Comparison of ENCODE assay signal across 19 cellular contexts in genomic region chr13:55816976-55817601, GRCh38.
DNase-seq lines count a peak whose midpoint lies in the region; ATAC-seq, FAIRE-seq and TF ChIP-seq lines count a peak whose summit lies in the region.
"Had no signal": no experiment of that assay in that cellular context is flagged by ENCODE, and none has a peak within 500 bp of the region (broad histone marks: within the 10 kb centered on the region; RNA-seq: fewer than 3 reads in every experiment).

No MANE protein-coding gene starts in this region.

- H3K9me3 ChIP-seq in liver (ENCODE audit: control insufficient read depth in 4 of 4, low read length in 3 of 4), result no peaks in the 10 kb centered on the region
- H3K9me3 ChIP-seq in HepG2 (ENCODE audit: low read length), result peaks cover 42% of the 10 kb centered on the region
- H3K9me3 ChIP-seq in MG63, result no peaks in the 10 kb centered on the region
- H3K9me3 ChIP-seq: BLaER1 had no signal

- FAIRE-seq in HepG2 (lab: Jason Lieb, UNC), result no peak

- no TSS peak for BruUV-seq in HepG2 (replicated peaks; lab: Mats Ljungman, UMichigan)

- H3K4me2 ChIP-seq in HepG2 (ENCODE audit: low read depth, low read length), result no peak overlapping the region
- H3K4me2 ChIP-seq: BLaER1, PC-9 had no signal

- DNase-seq in HepG2 (ENCODE audit: low spot score), result no peak
- peak; percentile 84 for DNase-seq in NCI-H146 (lab: John Stamatoyannopoulos, UW)
- peak; percentile 91 for DNase-seq in NCI-H748 treated with DMSO at 0.1 percent for 48 hours (lab: John Stamatoyannopoulos, UW)
- DNase-seq in MG63, result no peak
- DNase-seq: CD4-positive, alpha-beta T cell; COR-L47; GM23248; H9; HFFc6; KBM-7; NCI-H1105 treated with DMSO at 0.1 percent for 48 hours; NCI-H1930; PC-9; RPMI8226; T1000 had no signal

- in situ Hi-C loops in HepG2 (cut with HindIII; ENCODE audit: extremely low pct_ligation_motif_present, low pct_unique_long_range_greater_than_20kb), result no loop called here

- no peak overlapping the region for H3K9ac ChIP-seq in liver (ENCODE audit: low read depth in 1 of 2, low read length in 2 of 2)
- H3K9ac ChIP-seq in HepG2 (ENCODE audit: insufficient read depth, low read depth, low read length), result no peak overlapping the region
- H3K9ac ChIP-seq: BLaER1, GM23248 had no signal

- POLR2A ChIA-PET in HepG2 (lab: Yijun Ruan, JAX), result no interaction called here

- intact Hi-C loops in HepG2 (cut with micrococcal nuclease; ENCODE audit: unreplicated experiment), result no loop called here

- no peak for TF ChIP-seq POLR2A in HepG2 (IDR thresholded peaks at IDR 0.05; ENCODE audit: insufficient read depth in 1 of 2, low read depth in 2 of 2, low read length in 2 of 2)

- H3K27ac ChIP-seq in liver (ENCODE audit: low read depth in 1 of 2, low read length in 2 of 2) (peak overlapping the region; percentile 14 to 36), HepG2 (ENCODE audit: extremely low read length, insufficient read depth, low read length) (no peak overlapping the region)
- H3K27ac ChIP-seq: BLaER1, GM23248, PC-9 had no signal

- TF ChIP-seq RAD21 in liver (IDR thresholded peaks at IDR 0.05) (peak; percentile 25 to 27), HepG2 (CRISPR knock-in tag; IDR thresholded peaks at IDR 0.05) (no peak)

- no peaks in the 10 kb centered on the region for H4K20me1 ChIP-seq in HepG2 (ENCODE audit: insufficient read depth, low read length)
- H4K20me1 ChIP-seq: BLaER1 had no signal

- no peak overlapping the region for H2AFZ ChIP-seq in HepG2 (ENCODE audit: low read length)
- H2AFZ ChIP-seq: GM23248, PC-9 had no signal

- TF ChIP-seq EP300 in HepG2 (IDR thresholded peaks at IDR 0.05; ENCODE audit: low read depth in 2 of 2, low read length in 2 of 2) (no peak), HepG2 (CRISPR knock-in tag; IDR thresholded peaks at IDR 0.05; ENCODE audit: borderline replicate concordance) (no peak)

- ATAC-seq in HepG2, result no peak
- ATAC-seq in GM19463 (IDR thresholded peaks at IDR 0.05; ENCODE audit: unreplicated experiment), result no peak
- ATAC-seq in GM19328 (IDR thresholded peaks at IDR 0.05; ENCODE audit: unreplicated experiment), result no peak

- H3K27me3 ChIP-seq in liver (ENCODE audit: control insufficient read depth in 4 of 4, insufficient read depth in 4 of 4, low read length in 3 of 4) (no peaks in the 10 kb centered on the region), HepG2 (ENCODE audit: control insufficient read depth in 1 of 2, insufficient read depth in 2 of 2, low read length in 2 of 2) (no peaks in the 10 kb centered on the region), MG63 (no peaks in the 10 kb centered on the region)
- H3K27me3 ChIP-seq: BLaER1 had no signal

- no peaks in the 10 kb centered on the region for H3K79me2 ChIP-seq in HepG2 (ENCODE audit: insufficient read depth, low read length)

- 35% methylated on average over 1 of the region's 1 CpG for WGBS in liver
- WGBS in HepG2 (ENCODE audit: low lambda C conversion rate), result 0% methylated on average over 1 of the region's 1 CpG

- TF ChIP-seq CTCF in liver (IDR thresholded peaks at IDR 0.05; ENCODE audit: low read depth, low read length, missing input control) (no peak), HepG2 (CRISPR knock-in tag; IDR thresholded peaks at IDR 0.05) (no peak)

- H3K36me3 ChIP-seq in liver (ENCODE audit: control insufficient read depth in 4 of 4, insufficient read depth in 3 of 4, low read depth in 1 of 4, low read length in 3 of 4), result no peaks in the 10 kb centered on the region
- no peaks in the 10 kb centered on the region for H3K36me3 ChIP-seq in HepG2 (replicated peaks in 1 of 2; ENCODE audit: control insufficient read depth in 1 of 2, insufficient read depth in 2 of 2, low read length in 2 of 2)
- no peaks in the 10 kb centered on the region for H3K36me3 ChIP-seq in MG63
- H3K36me3 ChIP-seq: BLaER1 had no signal

- CTCF ChIA-PET in HepG2 (lab: Yijun Ruan, JAX; ENCODE audit: low intra/inter-chr PET ratio, low total read pairs), result no interaction called here

- peaks cover 3 to 26% (median 14%) of the 10 kb centered on the region in 4 donors for H3K4me1 ChIP-seq in liver (ENCODE audit: control insufficient read depth in 4 of 4, insufficient read depth in 4 of 4, low read length in 3 of 4)
- H3K4me1 ChIP-seq in HepG2 (ENCODE audit: insufficient read depth, low read length), result no peaks in the 10 kb centered on the region
- H3K4me1 ChIP-seq: BLaER1 had no signal

- H3K4me3 ChIP-seq in liver (ENCODE audit: low read depth in 1 of 3, low read length in 3 of 3) (no peak overlapping the region), HepG2 (replicated peaks in 1 of 3; ENCODE audit: insufficient read depth in 1 of 3, low read depth in 2 of 3, low read length in 3 of 3) (no peak overlapping the region), MG63 (no peak overlapping the region)
- H3K4me3 ChIP-seq: BLaER1, GM23248, PC-9 had no signal

TF ChIP-seq in liver, 16 proteins besides CTCF, POLR2A, EP300 and RAD21 (continues in another document):
- peak; percentile 45 to 49 for TF ChIP-seq RXRA (IDR thresholded peaks at IDR 0.05)
- TF ChIP-seq FOXA1 (IDR thresholded peaks at IDR 0.05), result peak; percentile 45
- TF ChIP-seq YY1 (IDR thresholded peaks at IDR 0.05), result peak; percentile 90
- TF ChIP-seq HNF4A (conservative IDR thresholded peaks at IDR 0.05), result peak in 1 of 2 donors; percentile 45
- TF ChIP-seq SP1 (IDR thresholded peaks at IDR 0.05), result peak; percentile 83
- TF ChIP-seq FOXA2 (IDR thresholded peaks at IDR 0.05), result peak; percentile 24
- peak; percentile 13 to 39 for TF ChIP-seq JUND (IDR thresholded peaks at IDR 0.05)
- no peak for TF ChIP-seq EGR1 (IDR thresholded peaks at IDR 0.05; ENCODE audit: low read depth in 2 of 2)
- TF ChIP-seq, protein P1, sequence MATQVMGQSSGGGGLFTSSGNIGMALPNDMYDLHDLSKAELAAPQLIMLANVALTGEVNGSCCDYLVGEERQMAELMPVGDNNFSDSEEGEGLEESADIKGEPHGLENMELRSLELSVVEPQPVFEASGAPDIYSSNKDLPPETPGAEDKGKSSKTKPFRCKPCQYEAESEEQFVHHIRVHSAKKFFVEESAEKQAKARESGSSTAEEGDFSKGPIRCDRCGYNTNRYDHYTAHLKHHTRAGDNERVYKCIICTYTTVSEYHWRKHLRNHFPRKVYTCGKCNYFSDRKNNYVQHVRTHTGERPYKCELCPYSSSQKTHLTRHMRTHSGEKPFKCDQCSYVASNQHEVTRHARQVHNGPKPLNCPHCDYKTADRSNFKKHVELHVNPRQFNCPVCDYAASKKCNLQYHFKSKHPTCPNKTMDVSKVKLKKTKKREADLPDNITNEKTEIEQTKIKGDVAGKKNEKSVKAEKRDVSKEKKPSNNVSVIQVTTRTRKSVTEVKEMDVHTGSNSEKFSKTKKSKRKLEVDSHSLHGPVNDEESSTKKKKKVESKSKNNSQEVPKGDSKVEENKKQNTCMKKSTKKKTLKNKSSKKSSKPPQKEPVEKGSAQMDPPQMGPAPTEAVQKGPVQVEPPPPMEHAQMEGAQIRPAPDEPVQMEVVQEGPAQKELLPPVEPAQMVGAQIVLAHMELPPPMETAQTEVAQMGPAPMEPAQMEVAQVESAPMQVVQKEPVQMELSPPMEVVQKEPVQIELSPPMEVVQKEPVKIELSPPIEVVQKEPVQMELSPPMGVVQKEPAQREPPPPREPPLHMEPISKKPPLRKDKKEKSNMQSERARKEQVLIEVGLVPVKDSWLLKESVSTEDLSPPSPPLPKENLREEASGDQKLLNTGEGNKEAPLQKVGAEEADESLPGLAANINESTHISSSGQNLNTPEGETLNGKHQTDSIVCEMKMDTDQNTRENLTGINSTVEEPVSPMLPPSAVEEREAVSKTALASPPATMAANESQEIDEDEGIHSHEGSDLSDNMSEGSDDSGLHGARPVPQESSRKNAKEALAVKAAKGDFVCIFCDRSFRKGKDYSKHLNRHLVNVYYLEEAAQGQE (IDR thresholded peaks at IDR 0.05), result peak; percentile 27

TF ChIP-seq in HepG2, 621 proteins besides CTCF, POLR2A, EP300 and RAD21 (continues in another document):
- TF ChIP-seq ZNF670 (CRISPR knock-in tag; IDR thresholded peaks at IDR 0.05; ENCODE audit: borderline replicate concordance) (no peak), PRDM15 (CRISPR knock-in tag; IDR thresholded peaks at IDR 0.05) (no peak), GPN1 (CRISPR knock-in tag; IDR thresholded peaks at IDR 0.05; ENCODE audit: borderline replicate concordance) (no peak)

Comparison
In these comparisons a context has a peak if more than half of its experiments do, and no peak if none do; other contexts are left out.
1. DNase-seq: peak in NCI-H146 (single experiment) and NCI-H748 treated with DMSO at 0.1 percent for 48 hours (single experiment); none in HepG2 (single experiment) and MG63 (single experiment).